In the genomic region with DNA sequence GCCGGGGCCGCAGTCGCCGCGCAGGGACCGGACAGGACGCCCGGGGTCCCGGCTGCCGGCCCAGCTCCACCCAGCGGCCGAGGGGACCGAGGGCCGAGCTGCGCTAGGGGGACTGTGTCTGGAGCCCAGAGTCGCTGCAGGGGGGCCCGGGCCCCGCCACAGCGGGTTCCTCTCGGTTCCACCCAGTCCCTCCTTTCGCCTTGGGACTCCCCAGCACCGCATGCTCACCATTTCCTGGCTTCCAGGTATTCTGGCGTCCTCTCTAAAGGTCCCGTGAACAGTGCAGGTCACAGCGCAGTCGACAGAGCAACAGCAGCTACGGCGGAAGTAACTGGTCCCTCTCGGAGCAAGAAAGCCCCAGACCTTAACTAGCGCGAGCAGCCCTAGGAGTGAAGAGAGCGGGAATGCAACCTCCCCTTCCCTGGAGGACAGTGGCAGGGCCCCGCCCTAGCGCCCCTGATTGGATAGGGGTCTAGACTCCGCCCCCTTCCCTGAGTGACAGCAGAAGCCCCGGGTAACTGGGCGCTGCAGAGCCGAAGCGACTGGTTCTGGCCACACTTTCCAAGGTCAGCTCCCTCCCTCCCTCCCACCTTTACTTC, we compare ENCODE assay signal across 1 cellular context.
TF ChIP-seq lines count a peak whose summit lies in the region.

Gene ZNF878 (minus strand): TSS at position 391 of the 599 bp plus-strand sequence. CDS start 160 bp downstream, at position 231.

TF ChIP-seq in HepG2, 621 proteins besides CTCF, POLR2A, EP300 and RAD21 (continued from another document and continues in another):
- TF ChIP-seq ATF5 (CRISPR knock-in tag; IDR thresholded peaks at IDR 0.05; ENCODE audit: low read depth) (no peak), CEBPB (IDR thresholded peaks at IDR 0.05; ENCODE audit: borderline replicate concordance, low read depth, low read length) (no peak), FOXJ3 (CRISPR knock-in tag; IDR thresholded peaks at IDR 0.05; ENCODE audit: borderline replicate concordance) (no peak), PHB2 (IDR thresholded peaks at IDR 0.05; ENCODE audit: partially characterized antibody) (no peak), TRIM24 (CRISPR knock-in tag; IDR thresholded peaks at IDR 0.05) (no peak), SSRP1 (CRISPR knock-in tag; IDR thresholded peaks at IDR 0.05) (no peak), TEAD2 (CRISPR knock-in tag; IDR thresholded peaks at IDR 0.05) (no peak), ZNF124 (CRISPR knock-in tag; IDR thresholded peaks at IDR 0.05) (peak; percentile 98), ZNF362 (CRISPR knock-in tag; IDR thresholded peaks at IDR 0.05; ENCODE audit: borderline replicate concordance) (no peak), MIER3 (CRISPR knock-in tag; IDR thresholded peaks at IDR 0.05; ENCODE audit: borderline replicate concordance) (0 out of 2 replicates have a peak, but pooled peaks have one; percentile 47), ZNF619 (CRISPR knock-in tag; IDR thresholded peaks at IDR 0.05) (peak; percentile 83), SIX1 (CRISPR knock-in tag; IDR thresholded peaks at IDR 0.05; ENCODE audit: borderline replicate concordance) (no peak), CHD4 (IDR thresholded peaks at IDR 0.05; ENCODE audit: borderline replicate concordance, low read length) (no peak), ZNF781 (CRISPR knock-in tag; IDR thresholded peaks at IDR 0.05; ENCODE audit: borderline replicate concordance, not compliant biosample characterization) (peak; percentile 86), ZNF451 (CRISPR knock-in tag; IDR thresholded peaks at IDR 0.05) (no peak), JUN (CRISPR knock-in tag; IDR thresholded peaks at IDR 0.05) (no peak), SP1 (IDR thresholded peaks at IDR 0.05) (no peak), SP1 (CRISPR knock-in tag; IDR thresholded peaks at IDR 0.05) (peak; percentile 81), SNAPC2 (CRISPR knock-in tag; IDR thresholded peaks at IDR 0.05) (0 out of 2 replicates have a peak, but pooled peaks have one; percentile 46), EEA1 (CRISPR knock-in tag; IDR thresholded peaks at IDR 0.05; ENCODE audit: borderline replicate concordance) (peak; percentile 62; the same call in 1 of the 2 replicates), ZNF720 (CRISPR knock-in tag; IDR thresholded peaks at IDR 0.05) (no peak), MYPOP (CRISPR knock-in tag; IDR thresholded peaks at IDR 0.05) (peak; percentile 92), HOXD1 (CRISPR knock-in tag; IDR thresholded peaks at IDR 0.05) (peak; percentile 42; the same call in 1 of the 2 replicates), ZNF703 (CRISPR knock-in tag; IDR thresholded peaks at IDR 0.05; ENCODE audit: borderline replicate concordance) (no peak), ZNF367 (CRISPR knock-in tag; IDR thresholded peaks at IDR 0.05; ENCODE audit: borderline replicate concordance) (no peak), ZBTB46 (CRISPR knock-in tag; IDR thresholded peaks at IDR 0.05; ENCODE audit: borderline replicate concordance) (no peak), ZMYM4 (CRISPR knock-in tag; IDR thresholded peaks at IDR 0.05) (peak; percentile 86), DR1 (CRISPR knock-in tag; IDR thresholded peaks at IDR 0.05) (peak; percentile 92), HNRNPL (IDR thresholded peaks at IDR 0.05; ENCODE audit: low read depth, low read length) (no peak), THYN1 (CRISPR knock-in tag; IDR thresholded peaks at IDR 0.05; ENCODE audit: borderline replicate concordance, low read depth) (no peak), FOXK2 (IDR thresholded peaks at IDR 0.05) (no peak), ETV5 (CRISPR knock-in tag; IDR thresholded peaks at IDR 0.05; ENCODE audit: borderline replicate concordance) (peak; percentile 83), ZNF234 (CRISPR knock-in tag; conservative IDR thresholded peaks at IDR 0.05) (no peak), ARID2 (CRISPR knock-in tag; IDR thresholded peaks at IDR 0.05; ENCODE audit: borderline replicate concordance) (0 out of 2 replicates have a peak, but pooled peaks have one; percentile 56), ZNF121 (CRISPR knock-in tag; IDR thresholded peaks at IDR 0.05) (peak; percentile 31; the same call in 1 of the 2 replicates), ZFP82 (CRISPR knock-in tag; IDR thresholded peaks at IDR 0.05; ENCODE audit: borderline replicate concordance) (peak; percentile 84; the same call in 1 of the 2 replicates), ZNF326 (CRISPR knock-in tag; IDR thresholded peaks at IDR 0.05; ENCODE audit: borderline replicate concordance) (no peak), PHF21A (CRISPR knock-in tag; IDR thresholded peaks at IDR 0.05) (peak; percentile 88), ZNF749 (CRISPR knock-in tag; IDR thresholded peaks at IDR 0.05; ENCODE audit: borderline replicate concordance) (no peak), SMAD3 (CRISPR knock-in tag; IDR thresholded peaks at IDR 0.05) (peak; percentile 75; the same call in 1 of the 2 replicates), ZNF263 (CRISPR knock-in tag; IDR thresholded peaks at IDR 0.05) (peak; percentile 63; the same call in 1 of the 2 replicates), ZBTB42 (CRISPR knock-in tag; IDR thresholded peaks at IDR 0.05) (no peak), AGO1 (IDR thresholded peaks at IDR 0.05; ENCODE audit: low read depth, low read length, poor library complexity, severe bottlenecking) (no peak), ZNF550 (CRISPR knock-in tag; IDR thresholded peaks at IDR 0.05; ENCODE audit: borderline replicate concordance) (no peak), POGZ (CRISPR knock-in tag; IDR thresholded peaks at IDR 0.05) (peak; percentile 51), HOXA7 (CRISPR knock-in tag; IDR thresholded peaks at IDR 0.05) (no peak), MXD1 (CRISPR knock-in tag; IDR thresholded peaks at IDR 0.05) (no peak), ARNTL (CRISPR knock-in tag; IDR thresholded peaks at IDR 0.05) (no peak), SOX13 (IDR thresholded peaks at IDR 0.05) (peak; percentile 41; the same call in 1 of the 2 replicates), SOX13 (CRISPR knock-in tag; conservative IDR thresholded peaks at IDR 0.05 in 1 of 2, IDR thresholded peaks at IDR 0.05 in 1 of 2) (peak in 1 of 2 experiments; percentile 32; a peak in 1 of 4 replicates), ZNF569 (CRISPR knock-in tag; IDR thresholded peaks at IDR 0.05; ENCODE audit: borderline replicate concordance) (0 out of 2 replicates have a peak, but pooled peaks have one; percentile 51), SMC3 (IDR thresholded peaks at IDR 0.05; ENCODE audit: low read length) (no peak), ZFP1 (CRISPR knock-in tag; IDR thresholded peaks at IDR 0.05) (no peak)
- TF ChIP-seq, protein P1, sequence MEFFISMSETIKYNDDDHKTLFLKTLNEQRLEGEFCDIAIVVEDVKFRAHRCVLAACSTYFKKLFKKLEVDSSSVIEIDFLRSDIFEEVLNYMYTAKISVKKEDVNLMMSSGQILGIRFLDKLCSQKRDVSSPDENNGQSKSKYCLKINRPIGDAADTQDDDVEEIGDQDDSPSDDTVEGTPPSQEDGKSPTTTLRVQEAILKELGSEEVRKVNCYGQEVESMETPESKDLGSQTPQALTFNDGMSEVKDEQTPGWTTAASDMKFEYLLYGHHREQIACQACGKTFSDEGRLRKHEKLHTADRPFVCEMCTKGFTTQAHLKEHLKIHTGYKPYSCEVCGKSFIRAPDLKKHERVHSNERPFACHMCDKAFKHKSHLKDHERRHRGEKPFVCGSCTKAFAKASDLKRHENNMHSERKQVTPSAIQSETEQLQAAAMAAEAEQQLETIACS (CRISPR knock-in tag; IDR thresholded peaks at IDR 0.05) = 0 out of 2 replicates have a peak, but pooled peaks have one; percentile 12
- TF ChIP-seq, protein P2, sequence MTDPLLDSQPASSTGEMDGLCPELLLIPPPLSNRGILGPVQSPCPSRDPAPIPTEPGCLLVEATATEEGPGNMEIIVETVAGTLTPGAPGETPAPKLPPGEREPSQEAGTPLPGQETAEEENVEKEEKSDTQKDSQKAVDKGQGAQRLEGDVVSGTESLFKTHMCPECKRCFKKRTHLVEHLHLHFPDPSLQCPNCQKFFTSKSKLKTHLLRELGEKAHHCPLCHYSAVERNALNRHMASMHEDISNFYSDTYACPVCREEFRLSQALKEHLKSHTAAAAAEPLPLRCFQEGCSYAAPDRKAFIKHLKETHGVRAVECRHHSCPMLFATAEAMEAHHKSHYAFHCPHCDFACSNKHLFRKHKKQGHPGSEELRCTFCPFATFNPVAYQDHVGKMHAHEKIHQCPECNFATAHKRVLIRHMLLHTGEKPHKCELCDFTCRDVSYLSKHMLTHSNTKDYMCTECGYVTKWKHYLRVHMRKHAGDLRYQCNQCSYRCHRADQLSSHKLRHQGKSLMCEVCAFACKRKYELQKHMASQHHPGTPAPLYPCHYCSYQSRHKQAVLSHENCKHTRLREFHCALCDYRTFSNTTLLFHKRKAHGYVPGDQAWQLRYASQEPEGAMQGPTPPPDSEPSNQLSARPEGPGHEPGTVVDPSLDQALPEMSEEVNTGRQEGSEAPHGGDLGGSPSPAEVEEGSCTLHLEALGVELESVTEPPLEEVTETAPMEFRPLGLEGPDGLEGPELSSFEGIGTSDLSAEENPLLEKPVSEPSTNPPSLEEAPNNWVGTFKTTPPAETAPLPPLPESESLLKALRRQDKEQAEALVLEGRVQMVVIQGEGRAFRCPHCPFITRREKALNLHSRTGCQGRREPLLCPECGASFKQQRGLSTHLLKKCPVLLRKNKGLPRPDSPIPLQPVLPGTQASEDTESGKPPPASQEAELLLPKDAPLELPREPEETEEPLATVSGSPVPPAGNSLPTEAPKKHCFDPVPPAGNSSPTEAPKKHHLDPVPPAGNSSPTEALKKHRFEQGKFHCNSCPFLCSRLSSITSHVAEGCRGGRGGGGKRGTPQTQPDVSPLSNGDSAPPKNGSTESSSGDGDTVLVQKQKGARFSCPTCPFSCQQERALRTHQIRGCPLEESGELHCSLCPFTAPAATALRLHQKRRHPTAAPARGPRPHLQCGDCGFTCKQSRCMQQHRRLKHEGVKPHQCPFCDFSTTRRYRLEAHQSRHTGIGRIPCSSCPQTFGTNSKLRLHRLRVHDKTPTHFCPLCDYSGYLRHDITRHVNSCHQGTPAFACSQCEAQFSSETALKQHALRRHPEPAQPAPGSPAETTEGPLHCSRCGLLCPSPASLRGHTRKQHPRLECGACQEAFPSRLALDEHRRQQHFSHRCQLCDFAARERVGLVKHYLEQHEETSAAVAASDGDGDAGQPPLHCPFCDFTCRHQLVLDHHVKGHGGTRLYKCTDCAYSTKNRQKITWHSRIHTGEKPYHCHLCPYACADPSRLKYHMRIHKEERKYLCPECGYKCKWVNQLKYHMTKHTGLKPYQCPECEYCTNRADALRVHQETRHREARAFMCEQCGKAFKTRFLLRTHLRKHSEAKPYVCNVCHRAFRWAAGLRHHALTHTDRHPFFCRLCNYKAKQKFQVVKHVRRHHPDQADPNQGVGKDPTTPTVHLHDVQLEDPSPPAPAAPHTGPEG (CRISPR knock-in tag; IDR thresholded peaks at IDR 0.05) = no peak
- TF ChIP-seq, protein P3, sequence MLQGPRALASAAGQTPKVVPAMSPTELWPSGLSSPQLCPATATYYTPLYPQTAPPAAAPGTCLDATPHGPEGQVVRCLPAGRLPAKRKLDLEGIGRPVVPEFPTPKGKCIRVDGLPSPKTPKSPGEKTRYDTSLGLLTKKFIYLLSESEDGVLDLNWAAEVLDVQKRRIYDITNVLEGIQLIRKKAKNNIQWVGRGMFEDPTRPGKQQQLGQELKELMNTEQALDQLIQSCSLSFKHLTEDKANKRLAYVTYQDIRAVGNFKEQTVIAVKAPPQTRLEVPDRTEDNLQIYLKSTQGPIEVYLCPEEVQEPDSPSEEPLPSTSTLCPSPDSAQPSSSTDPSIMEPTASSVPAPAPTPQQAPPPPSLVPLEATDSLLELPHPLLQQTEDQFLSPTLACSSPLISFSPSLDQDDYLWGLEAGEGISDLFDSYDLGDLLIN (CRISPR knock-in tag; IDR thresholded peaks at IDR 0.05; ENCODE audit: borderline replicate concordance) = 0 out of 2 replicates have a peak, but pooled peaks have one; percentile 14
